In the genomic region with DNA sequence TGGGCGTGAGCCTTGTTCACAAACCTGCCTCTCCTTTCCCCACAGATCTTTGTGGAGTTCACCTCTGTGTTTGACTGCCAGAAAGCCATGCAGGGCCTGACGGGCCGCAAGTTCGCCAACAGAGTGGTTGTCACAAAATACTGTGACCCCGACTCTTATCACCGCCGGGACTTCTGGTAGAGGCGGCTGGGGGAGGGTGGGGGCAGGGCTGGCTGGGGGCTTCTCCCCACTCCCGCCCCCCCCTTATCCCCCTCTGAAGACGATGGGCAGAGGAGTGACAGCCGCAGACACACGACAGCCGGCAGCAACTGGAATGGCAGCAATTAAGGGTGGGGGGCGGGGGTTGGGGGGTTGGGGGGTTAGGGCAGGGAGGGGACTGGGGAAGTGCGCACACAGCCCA, we compare ENCODE assay signal across 12 cellular contexts. TPM values are rescaled to one million over a fixed set of nuclear protein-coding genes. Genes with fewer than 3 reads are reported as not detected.
DNase-seq lines count a peak whose midpoint lies in the region; ATAC-seq and TF ChIP-seq lines count a peak whose summit lies in the region.
"Had no signal": no experiment of that assay in that cellular context is flagged by ENCODE, and none has a peak within 500 bp of the region (broad histone marks: within the 10 kb centered on the region; RNA-seq: fewer than 3 reads in every experiment).

No MANE protein-coding gene starts in this region.

- H3K9me3 Mint-ChIP-seq in activated T-cell treated with anti-CD3 and anti-CD28 coated beads, Interleukin-2, amount 50 U/mL, for 4 hours: no peaks in the 10 kb centered on the region
- no peaks in the 10 kb centered on the region for H3K9me3 Mint-ChIP-seq in effector memory CD8-positive, alpha-beta T cell
- H3K9me3 Mint-ChIP-seq in stimulated activated naive B cell treated with anti-CD40 and anti-IgM and Interleukin-4, amounts not matched to agents 10 μg/mL and 1 μg/mL and 100 μg/mL, for 72 hours: no peaks in the 10 kb centered on the region

- CTCF ChIA-PET in RWPE1 (lab: Yijun Ruan, JAX): no interaction called here

- H3K27ac Mint-ChIP-seq in effector memory CD8-positive, alpha-beta T cell: peak overlapping the region; percentile 77 to 95
- H3K27ac Mint-ChIP-seq in stimulated activated naive B cell treated with anti-CD40 and anti-IgM and Interleukin-4, amounts not matched to agents 10 μg/mL and 1 μg/mL and 100 μg/mL, for 72 hours: peak overlapping the region; percentile 51

- H3K27me3 Mint-ChIP-seq in activated T-cell treated with anti-CD3 and anti-CD28 coated beads, Interleukin-2, amount 50 U/mL, for 4 hours (ENCODE audit: low read depth): no peaks in the 10 kb centered on the region
- no peaks in the 10 kb centered on the region for H3K27me3 Mint-ChIP-seq in effector memory CD8-positive, alpha-beta T cell
- H3K27me3 Mint-ChIP-seq in stimulated activated naive B cell treated with anti-CD40 and anti-IgM and Interleukin-4, amounts not matched to agents 10 μg/mL and 1 μg/mL and 100 μg/mL, for 72 hours: no peaks in the 10 kb centered on the region

- H3K4me1 Mint-ChIP-seq in activated T-cell treated with anti-CD3 and anti-CD28 coated beads, Interleukin-2, amount 50 U/mL, for 4 hours (ENCODE audit: low read depth): peaks cover 62% of the 10 kb centered on the region
- peaks cover 47 to 48% of the 10 kb centered on the region in 2 donors for H3K4me1 Mint-ChIP-seq in effector memory CD8-positive, alpha-beta T cell (ENCODE audit: low read depth in 2 of 2)
- H3K4me1 Mint-ChIP-seq in stimulated activated naive B cell treated with anti-CD40 and anti-IgM and Interleukin-4, amounts not matched to agents 10 μg/mL and 1 μg/mL and 100 μg/mL, for 72 hours: peaks cover 56 to 63% of the 10 kb centered on the region in 2 donors

- peak overlapping the region; percentile 86 for H3K27ac ChIP-seq in RWPE1

- TF ChIP-seq CTCF in RWPE1 (conservative IDR thresholded peaks at IDR 0.05; ENCODE audit: low read depth): no peak

- H3K4me3 Mint-ChIP-seq in activated T-cell treated with anti-CD3 and anti-CD28 coated beads, Interleukin-2, amount 50 U/mL, for 4 hours: peak overlapping the region; percentile 41
- H3K4me3 Mint-ChIP-seq in effector memory CD8-positive, alpha-beta T cell: peak overlapping the region; percentile 15 to 90
- H3K4me3 Mint-ChIP-seq in stimulated activated naive B cell treated with anti-CD40 and anti-IgM and Interleukin-4, amounts not matched to agents 10 μg/mL and 1 μg/mL and 100 μg/mL, for 72 hours: peak overlapping the region; percentile 51 to 95

- no peak for ATAC-seq in activated T-cell treated with anti-CD3 and anti-CD28 coated beads, Interleukin-2, amount 50 U/mL, for 4 hours
- ATAC-seq in effector memory CD8-positive, alpha-beta T cell (replicated peaks): no peak
- no peak for ATAC-seq in stimulated activated naive B cell treated with anti-CD40 and anti-IgM and Interleukin-4, amounts not matched to agents 10 μg/mL and 1 μg/mL and 100 μg/mL, for 72 hours (replicated peaks)

- H3K36me3 Mint-ChIP-seq in activated T-cell treated with anti-CD3 and anti-CD28 coated beads, Interleukin-2, amount 50 U/mL, for 4 hours (ENCODE audit: insufficient read depth): peaks cover 29% of the 10 kb centered on the region
- peaks cover 78% of the 10 kb centered on the region for H3K36me3 Mint-ChIP-seq in effector memory CD8-positive, alpha-beta T cell (ENCODE audit: insufficient read depth)
- peaks cover 51 to 69% of the 10 kb centered on the region in 2 donors for H3K36me3 Mint-ChIP-seq in stimulated activated naive B cell treated with anti-CD40 and anti-IgM and Interleukin-4, amounts not matched to agents 10 μg/mL and 1 μg/mL and 100 μg/mL, for 72 hours

- DNase-seq in activated T-cell treated with anti-CD3 and anti-CD28 coated beads, Interleukin-2, amount 50 U/mL, for 4 hours: no peak
- DNase-seq in activated T-cell treated with anti-CD3 and anti-CD28 coated beads, Interleukin-2, amount 50 U/mL, for 1 hour: no peak
- DNase-seq in RWPE1 (ENCODE audit: low spot score) (no peak), ureter (ENCODE audit: low spot score) (no peak), GM03348 (ENCODE audit: low spot score) (no peak), dermis blood vessel endothelial cell (no peak)
- DNase-seq in effector memory CD8-positive, alpha-beta T cell: no peak
- no peak for DNase-seq in stimulated activated naive B cell treated with anti-CD40 and anti-IgM and Interleukin-4, amounts not matched to agents 10 μg/mL and 1 μg/mL and 100 μg/mL, for 72 hours
- DNase-seq: BE2C, heart right ventricle, NCI-H2081 treated with DMSO at 0.1 percent for 48 hours, spleen had no signal

- POLR2A ChIA-PET in RWPE1 (lab: Yijun Ruan, JAX; ENCODE audit: low non-redundant PET): no interaction called here

RNA-seq across cellular contexts. Expression of a gene that starts 1.1 kb away (rescaled TPM):
- 10 to 100 TPM; 55.0 to 61.4 (median 55.2) TPM for total RNA-seq in activated T-cell treated with anti-CD3 and anti-CD28 coated beads, Interleukin-2, amount 50 U/mL, for 4 hours
- total RNA-seq in ureter: 78.5 TPM
- total RNA-seq in dermis blood vessel endothelial cell: 71.6 and 243 TPM in 2 replicates

RNA-seq across cellular contexts. Expression of a gene that starts 19.1 kb away (rescaled TPM):
- total RNA-seq in activated T-cell treated with anti-CD3 and anti-CD28 coated beads, Interleukin-2, amount 50 U/mL, for 4 hours: 100 to 1,000 TPM; 467 to 532 (median 476) TPM
- total RNA-seq in ureter (195 TPM), dermis blood vessel endothelial cell (84.1 and 172 TPM in 2 replicates)

RNA-seq across cellular contexts. Expression of a gene that starts 25.9 kb away (rescaled TPM):
- total RNA-seq in activated T-cell treated with anti-CD3 and anti-CD28 coated beads, Interleukin-2, amount 50 U/mL, for 4 hours: 1 to 10 TPM; 3.9 to 7.8 (median 4.8) TPM
- 12.3 TPM for total RNA-seq in ureter
- 7.8 and 13.9 TPM in 2 replicates for total RNA-seq in dermis blood vessel endothelial cell

RNA-seq across cellular contexts. Expression of a gene that starts 30.4 kb away (rescaled TPM):
- total RNA-seq in activated T-cell treated with anti-CD3 and anti-CD28 coated beads, Interleukin-2, amount 50 U/mL, for 4 hours: 10 to 100 TPM; 46.2 to 54.1 (median 52.7) TPM
- 22.7 TPM for total RNA-seq in ureter
- total RNA-seq in dermis blood vessel endothelial cell: 16.3 and 20.8 TPM in 2 replicates

RNA-seq across cellular contexts. Expression of a gene that starts 33.1 kb away (rescaled TPM):
- 10 to 100 TPM; 27.1 to 31.5 (median 28.5) TPM for total RNA-seq in activated T-cell treated with anti-CD3 and anti-CD28 coated beads, Interleukin-2, amount 50 U/mL, for 4 hours
- total RNA-seq in ureter (56.5 TPM), dermis blood vessel endothelial cell (2.0 and 3.6 TPM in 2 replicates)
